Comparison of ENCODE assay signal across 11 cellular contexts in genomic region chr6:8556370-8557018, GRCh38.
DNase-seq lines count a peak whose midpoint lies in the region; ATAC-seq and TF ChIP-seq lines count a peak whose summit lies in the region.
"Had no signal": no experiment of that assay in that cellular context is flagged by ENCODE, and none has a peak within 500 bp of the region (broad histone marks: within the 10 kb centered on the region; RNA-seq: fewer than 3 reads in every experiment).

No MANE protein-coding gene starts in this region.

- no peaks in the 10 kb centered on the region for H3K4me1 ChIP-seq in breast epithelium
- H3K4me1 ChIP-seq in PC-3 (ENCODE audit: insufficient read depth, low read length), result peaks cover 23% of the 10 kb centered on the region
- no peaks in the 10 kb centered on the region for H3K4me1 ChIP-seq in fibroblast of lung (ENCODE audit: control insufficient read depth, extremely low read depth, insufficient read depth, low read length)

- H3K27me3 Mint-ChIP-seq in MCF 10A (ENCODE audit: insufficient read depth, unreplicated experiment), result no peaks in the 10 kb centered on the region
- H3K27me3 Mint-ChIP-seq in activated T-helper 1 cell treated with anti-CD3 and anti-CD28 coated beads, Interleukin-12 subunit alpha, Interleukin-12 subunit beta, Interleukin-2, Interleukin-4 antibody, amounts not matched to agents 30 ng/mL and 10 ng/mL and 1 ng/mL, durations not matched to agents 14 hours and 24 hours and 36 hours (ENCODE audit: insufficient read depth), result no peaks in the 10 kb centered on the region
- H3K27me3 Mint-ChIP-seq in activated CD4-positive, alpha-beta memory T cell treated with anti-CD3 and anti-CD28 coated beads, Interleukin-2, amount 10 ng/mL, durations not matched to agents 7 days and 5 days, result no peaks in the 10 kb centered on the region

- DNase-seq in MCF 10A (ENCODE audit: unreplicated experiment) (peak; percentile 90), breast epithelium (ENCODE audit: low spot score in 2 of 2) (no peak), PC-3 (peak; percentile 84), fibroblast of lung (ENCODE audit: low read depth in 2 of 2) (peak; percentile 49 to 72)
- no peak for DNase-seq in activated T-helper 1 cell treated with anti-CD3 and anti-CD28 coated beads, Interleukin-12 subunit alpha, Interleukin-12 subunit beta, Interleukin-2, Interleukin-4 antibody, amounts not matched to agents 30 ng/mL and 10 ng/mL and 1 ng/mL, durations not matched to agents 14 hours and 24 hours and 36 hours (ENCODE audit: low spot score)
- no peak for DNase-seq in activated CD4-positive, alpha-beta memory T cell treated with anti-CD3 and anti-CD28 coated beads, Interleukin-2, amount 10 ng/mL, durations not matched to agents 7 days and 5 days
- DNase-seq: mesendoderm; NCI-H524 treated with DMSO at 0.1 percent for 48 hours; stimulated activated naive CD4-positive, alpha-beta T cell had no signal

- no peaks in the 10 kb centered on the region for H3K36me3 Mint-ChIP-seq in MCF 10A (ENCODE audit: insufficient read depth, unreplicated experiment)
- H3K36me3 Mint-ChIP-seq in activated T-helper 1 cell treated with anti-CD3 and anti-CD28 coated beads, Interleukin-12 subunit alpha, Interleukin-12 subunit beta, Interleukin-2, Interleukin-4 antibody, amounts not matched to agents 30 ng/mL and 10 ng/mL and 1 ng/mL, durations not matched to agents 14 hours and 24 hours and 36 hours (ENCODE audit: low read depth), result no peaks in the 10 kb centered on the region
- H3K36me3 Mint-ChIP-seq in activated CD4-positive, alpha-beta memory T cell treated with anti-CD3 and anti-CD28 coated beads, Interleukin-2, amount 10 ng/mL, durations not matched to agents 7 days and 5 days (ENCODE audit: low read depth), result no peaks in the 10 kb centered on the region

- CTCF ChIA-PET in MCF 10A (lab: Yijun Ruan, JAX) (no interaction called here), PC-3 (lab: Charles Lee) (no interaction called here)
- CTCF ChIA-PET in activated CD4-positive, alpha-beta memory T cell treated with anti-CD3 and anti-CD28 coated beads, Interleukin-2, amount 10 ng/mL, durations not matched to agents 7 days and 5 days (lab: Charles Lee), result no interaction called here

- H3K36me3 ChIP-seq in breast epithelium, result no peaks in the 10 kb centered on the region
- H3K36me3 ChIP-seq in PC-3 (ENCODE audit: low read depth, low read length), result no peaks in the 10 kb centered on the region
- no peaks in the 10 kb centered on the region for H3K36me3 ChIP-seq in fibroblast of lung (ENCODE audit: control insufficient read depth, insufficient read depth, low read length)

- ATAC-seq in PC-3, result peak; percentile 85
- ATAC-seq in HG03378 (IDR thresholded peaks at IDR 0.05; ENCODE audit: unreplicated experiment), result no peak
- ATAC-seq in GM21619 (IDR thresholded peaks at IDR 0.05; ENCODE audit: unreplicated experiment), result no peak

- H3K4me3 ChIP-seq in breast epithelium (no peak overlapping the region), PC-3 (ENCODE audit: low read length) (no peak overlapping the region), fibroblast of lung (replicated peaks in 1 of 4; ENCODE audit: control extremely low read depth in 1 of 4, insufficient read depth in 1 of 4, low read depth in 3 of 4, low read length in 4 of 4) (no peak overlapping the region)

- H3F3A ChIP-seq in PC-3 (ENCODE audit: low read length, unreplicated experiment), result no peaks in the 10 kb centered on the region

- H3K27me3 ChIP-seq in breast epithelium (no peaks in the 10 kb centered on the region), PC-3 (ENCODE audit: low read length) (no peaks in the 10 kb centered on the region), fibroblast of lung (ENCODE audit: control insufficient read depth, insufficient read depth, low read length) (no peaks in the 10 kb centered on the region)

- peak overlapping the region; percentile 48 for H3K4me2 ChIP-seq in PC-3 (ENCODE audit: low read length)
- H3K4me2 ChIP-seq in fibroblast of lung (ENCODE audit: extremely low read depth, insufficient read depth, low read length), result no peak overlapping the region

- intact Hi-C loops in MCF 10A (cut with micrococcal nuclease) (loop anchor here (5.0 kb wide), 1 partner anchor 71 kb away; no protein-coding TSS in a partner anchor), breast epithelium (cut with DNase I; ENCODE audit: low total_unique reads) (no loop called here), PC-3 (cut with micrococcal nuclease) (loop anchor here (2.0 kb wide), 1 partner anchor 32 kb away; no protein-coding TSS in a partner anchor)
- intact Hi-C loops in activated T-helper 1 cell treated with anti-CD3 and anti-CD28 coated beads, Interleukin-12 subunit alpha, Interleukin-12 subunit beta, Interleukin-2, Interleukin-4 antibody, amounts not matched to agents 30 ng/mL and 10 ng/mL and 1 ng/mL, durations not matched to agents 14 hours and 24 hours and 36 hours (cut with micrococcal nuclease), result no loop called here

- H3K9me3 ChIP-seq in breast epithelium (no peaks in the 10 kb centered on the region), PC-3 (ENCODE audit: low read length) (no peaks in the 10 kb centered on the region), fibroblast of lung (ENCODE audit: control insufficient read depth, insufficient read depth, low read depth, low read length) (no peaks in the 10 kb centered on the region)

- no peak for TF ChIP-seq POLR2A in breast epithelium (IDR thresholded peaks at IDR 0.05)

- H3K9me3 Mint-ChIP-seq in MCF 10A (ENCODE audit: unreplicated experiment), result no peaks in the 10 kb centered on the region
- H3K9me3 Mint-ChIP-seq in activated T-helper 1 cell treated with anti-CD3 and anti-CD28 coated beads, Interleukin-12 subunit alpha, Interleukin-12 subunit beta, Interleukin-2, Interleukin-4 antibody, amounts not matched to agents 30 ng/mL and 10 ng/mL and 1 ng/mL, durations not matched to agents 14 hours and 24 hours and 36 hours, result no peaks in the 10 kb centered on the region
- no peaks in the 10 kb centered on the region for H3K9me3 Mint-ChIP-seq in activated CD4-positive, alpha-beta memory T cell treated with anti-CD3 and anti-CD28 coated beads, Interleukin-2, amount 10 ng/mL, durations not matched to agents 7 days and 5 days

- BruUV-seq in MCF 10A (replicated peaks; lab: Mats Ljungman, UMichigan), result no TSS peak
- no TSS peak for BruUV-seq in PC-3 (replicated peaks; lab: Mats Ljungman, UMichigan)

- H3K9me2 ChIP-seq in PC-3 (replicated peaks; ENCODE audit: low read length), result no peaks in the 10 kb centered on the region

- TF ChIP-seq CTCF in MCF 10A (IDR thresholded peaks at IDR 0.05; ENCODE audit: unreplicated experiment) (no peak), breast epithelium (IDR thresholded peaks at IDR 0.05) (no peak), PC-3 (conservative IDR thresholded peaks at IDR 0.05; ENCODE audit: low read depth, low read length) (no peak), fibroblast of lung (conservative IDR thresholded peaks at IDR 0.05 in 1 of 2, IDR thresholded peaks at IDR 0.05 in 1 of 2; ENCODE audit: low read depth in 1 of 2, low read length in 2 of 2) (no peak)

- peaks cover 18% of the 10 kb centered on the region for H3K4me1 Mint-ChIP-seq in MCF 10A (ENCODE audit: insufficient read depth, unreplicated experiment)
- H3K4me1 Mint-ChIP-seq in activated T-helper 1 cell treated with anti-CD3 and anti-CD28 coated beads, Interleukin-12 subunit alpha, Interleukin-12 subunit beta, Interleukin-2, Interleukin-4 antibody, amounts not matched to agents 30 ng/mL and 10 ng/mL and 1 ng/mL, durations not matched to agents 14 hours and 24 hours and 36 hours (ENCODE audit: low read depth), result no peaks in the 10 kb centered on the region
- H3K4me1 Mint-ChIP-seq in activated CD4-positive, alpha-beta memory T cell treated with anti-CD3 and anti-CD28 coated beads, Interleukin-2, amount 10 ng/mL, durations not matched to agents 7 days and 5 days, result no peaks in the 10 kb centered on the region

- POLR2A ChIA-PET in MCF 10A (lab: Yijun Ruan, JAX), result interaction anchor here (0.6 to 1.7 kb wide), 4 partner anchors 9 to 1890 kb away, joined by 3 to 9 read pairs (median 4); no protein-coding TSS in a partner anchor
- POLR2A ChIA-PET in PC-3 (lab: Charles Lee; ENCODE audit: unreplicated experiment), result no interaction called here
- POLR2A ChIA-PET in activated CD4-positive, alpha-beta memory T cell treated with anti-CD3 and anti-CD28 coated beads, Interleukin-2, amount 10 ng/mL, durations not matched to agents 7 days and 5 days (lab: Charles Lee), result interaction anchor here (0.6 kb wide), 1 partner anchor 354 kb away, joined by 3 read pairs; no protein-coding TSS in a partner anchor

- H4K20me1 ChIP-seq in PC-3 (ENCODE audit: low read length), result no peaks in the 10 kb centered on the region
- H4K20me1 ChIP-seq in fibroblast of lung (ENCODE audit: control insufficient read depth, extremely low read depth, insufficient read depth, low read length), result no peaks in the 10 kb centered on the region

- peak overlapping the region; percentile 42 for H3K27ac Mint-ChIP-seq in MCF 10A (ENCODE audit: low read depth, unreplicated experiment)
- no peak overlapping the region for H3K27ac Mint-ChIP-seq in activated T-helper 1 cell treated with anti-CD3 and anti-CD28 coated beads, Interleukin-12 subunit alpha, Interleukin-12 subunit beta, Interleukin-2, Interleukin-4 antibody, amounts not matched to agents 30 ng/mL and 10 ng/mL and 1 ng/mL, durations not matched to agents 14 hours and 24 hours and 36 hours
- H3K27ac Mint-ChIP-seq in activated CD4-positive, alpha-beta memory T cell treated with anti-CD3 and anti-CD28 coated beads, Interleukin-2, amount 10 ng/mL, durations not matched to agents 7 days and 5 days, result no peak overlapping the region

- H3K9ac ChIP-seq in PC-3 (ENCODE audit: low read length) (no peak overlapping the region), fibroblast of lung (ENCODE audit: insufficient read depth, low read length) (no peak overlapping the region)

- H2AFZ ChIP-seq in PC-3 (ENCODE audit: low read length) (no peak overlapping the region), fibroblast of lung (ENCODE audit: low read length) (no peak overlapping the region)

- H3K27ac ChIP-seq in breast epithelium (no peak overlapping the region), PC-3 (ENCODE audit: low read length) (peak overlapping the region; percentile 33; the same call in 1 of the 2 replicates), fibroblast of lung (ENCODE audit: insufficient read depth, low read length) (no peak overlapping the region)

- H3K4me3 Mint-ChIP-seq in MCF 10A (ENCODE audit: unreplicated experiment), result no peak overlapping the region
- no peak overlapping the region for H3K4me3 Mint-ChIP-seq in activated T-helper 1 cell treated with anti-CD3 and anti-CD28 coated beads, Interleukin-12 subunit alpha, Interleukin-12 subunit beta, Interleukin-2, Interleukin-4 antibody, amounts not matched to agents 30 ng/mL and 10 ng/mL and 1 ng/mL, durations not matched to agents 14 hours and 24 hours and 36 hours
- no peak overlapping the region for H3K4me3 Mint-ChIP-seq in activated CD4-positive, alpha-beta memory T cell treated with anti-CD3 and anti-CD28 coated beads, Interleukin-2, amount 10 ng/mL, durations not matched to agents 7 days and 5 days

- H3K79me2 ChIP-seq in PC-3 (ENCODE audit: low read length) (no peaks in the 10 kb centered on the region), fibroblast of lung (ENCODE audit: control insufficient read depth, insufficient read depth, low read length) (no peaks in the 10 kb centered on the region)

Comparison
In these comparisons a context has a peak if more than half of its experiments do, and no peak if none do; other contexts are left out.
1. DNase-seq: peak in MCF 10A (single experiment), PC-3 (single experiment) and fibroblast of lung (2 of 2); none in breast epithelium (0 of 2), activated T-helper 1 cell treated with anti-CD3 and anti-CD28 coated beads, Interleukin-12 subunit alpha, Interleukin-12 subunit beta, Interleukin-2, Interleukin-4 antibody, amounts not matched to agents 30 ng/mL and 10 ng/mL and 1 ng/mL, durations not matched to agents 14 hours and 24 hours and 36 hours (single experiment) and activated CD4-positive, alpha-beta memory T cell treated with anti-CD3 and anti-CD28 coated beads, Interleukin-2, amount 10 ng/mL, durations not matched to agents 7 days and 5 days (single experiment).
2. intact Hi-C loops: an anchor here in MCF 10A (5.0 kb wide) and PC-3 (2.0 kb wide); none called in breast epithelium and activated T-helper 1 cell treated with anti-CD3 and anti-CD28 coated beads, Interleukin-12 subunit alpha, Interleukin-12 subunit beta, Interleukin-2, Interleukin-4 antibody, amounts not matched to agents 30 ng/mL and 10 ng/mL and 1 ng/mL, durations not matched to agents 14 hours and 24 hours and 36 hours.